ENCODE assay signal across 10 cellular contexts in the genomic region with DNA sequence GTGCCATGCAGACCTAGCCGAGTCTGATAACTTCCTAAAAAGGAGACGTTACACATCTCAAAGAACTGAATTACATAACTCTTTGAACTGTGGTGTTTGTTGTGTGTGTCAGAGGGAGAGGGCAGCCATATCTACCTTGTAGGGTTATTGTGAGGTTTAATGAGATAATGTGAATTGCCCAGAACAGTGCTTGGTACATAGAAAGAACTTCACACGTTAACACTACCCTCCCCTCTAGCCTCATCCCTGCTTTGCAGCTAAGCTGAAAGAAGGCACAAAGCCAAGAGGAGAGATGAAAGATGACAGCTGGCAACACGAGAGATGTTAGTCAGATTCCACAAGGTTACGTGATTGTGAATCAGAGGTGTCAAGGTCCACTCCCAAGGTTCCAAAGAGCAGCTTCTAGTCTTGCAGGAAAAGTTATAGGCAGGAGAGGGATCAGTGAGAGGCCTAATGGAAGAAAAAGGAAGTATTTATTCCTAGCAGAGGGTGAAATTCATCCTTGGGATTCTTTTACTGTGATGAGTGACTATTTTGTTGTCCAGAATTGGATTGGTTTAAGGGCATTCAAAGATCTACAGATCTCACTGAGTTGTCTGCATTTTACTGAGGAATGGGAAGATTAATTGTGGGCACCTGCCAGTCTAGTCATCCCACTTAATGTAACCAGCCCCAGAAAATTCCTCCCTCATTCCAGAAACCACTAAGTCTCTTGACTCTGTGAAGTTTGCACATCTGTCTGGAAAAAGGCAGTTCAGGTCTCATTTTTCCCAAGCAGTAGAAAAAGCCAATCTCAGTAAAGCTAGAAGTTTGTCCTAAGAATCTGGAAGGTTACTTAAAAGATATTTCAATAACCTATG. TPM values are rescaled to one million over a fixed set of nuclear protein-coding genes. Genes with fewer than 3 reads are reported as not detected.
DNase-seq lines count a peak whose midpoint lies in the region; ATAC-seq and TF ChIP-seq lines count a peak whose summit lies in the region.
"Had no signal": no experiment of that assay in that cellular context is flagged by ENCODE, and none has a peak within 500 bp of the region (broad histone marks: within the 10 kb centered on the region; RNA-seq: fewer than 3 reads in every experiment).

No MANE protein-coding gene starts in this region.

- TF ChIP-seq CTCF in osteoblast (IDR thresholded peaks at IDR 0.05; ENCODE audit: extremely low read depth, low read depth, low read length) (no peak), colonic mucosa (IDR thresholded peaks at IDR 0.05) (no peak), testis (IDR thresholded peaks at IDR 0.05) (no peak)

- ATAC-seq in HG03378 (IDR thresholded peaks at IDR 0.05; ENCODE audit: unreplicated experiment), result no peak

- H2AFZ ChIP-seq in osteoblast (ENCODE audit: low read length), result no peak overlapping the region

- H3K9me3 ChIP-seq in esophagus (ENCODE audit: control insufficient read depth in 2 of 2, insufficient read depth in 1 of 2, low read depth in 1 of 2, low read length in 1 of 2), result no peaks in the 10 kb centered on the region
- H3K9me3 ChIP-seq in osteoblast (ENCODE audit: low read depth, low read length), result no peaks in the 10 kb centered on the region
- no peaks in the 10 kb centered on the region for H3K9me3 ChIP-seq in colonic mucosa
- H3K9me3 ChIP-seq in testis, result no peaks in the 10 kb centered on the region

- H3K27ac ChIP-seq in esophagus (ENCODE audit: low read depth in 2 of 2, low read length in 1 of 2), result peak overlapping the region; percentile 14 to 52
- H3K27ac ChIP-seq in osteoblast (ENCODE audit: low read depth, low read length), result no peak overlapping the region
- H3K27ac ChIP-seq in colonic mucosa, result no peak overlapping the region
- no peak overlapping the region for H3K27ac ChIP-seq in testis
- H3K27ac ChIP-seq: 22Rv1 had no signal

- no peak overlapping the region for H3K4me2 ChIP-seq in osteoblast (ENCODE audit: insufficient read depth, low read length)

- H3K27me3 ChIP-seq in esophagus (ENCODE audit: control insufficient read depth in 1 of 2, insufficient read depth in 2 of 2, low read length in 2 of 2) (no peaks in the 10 kb centered on the region), osteoblast (ENCODE audit: insufficient read depth, low read length) (no peaks in the 10 kb centered on the region), colonic mucosa (no peaks in the 10 kb centered on the region), testis (no peaks in the 10 kb centered on the region)

- no peaks in the 10 kb centered on the region for H3K79me2 ChIP-seq in osteoblast (ENCODE audit: insufficient read depth, low read length)

- TF ChIP-seq POLR2A in testis (IDR thresholded peaks at IDR 0.05), result no peak

- DNase-seq in DMS 273 (lab: John Stamatoyannopoulos, UW; ENCODE audit: unreplicated experiment), result peak; percentile 12
- no peak for DNase-seq in DMS 273 treated with DMSO at 0.1 percent for 48 hours (lab: John Stamatoyannopoulos, UW)
- peak; percentile 72 for DNase-seq in NOMO-1 treated with DMSO at 0.1 percent for 48 hours (lab: John Stamatoyannopoulos, UW; ENCODE audit: unreplicated experiment)
- DNase-seq in osteoblast (ENCODE audit: insufficient read length, low spot score, missing footprints), result peak; percentile 27
- DNase-seq in colonic mucosa, result no peak
- no peak for DNase-seq in testis
- DNase-seq: GOT3 had no signal

- no peaks in the 10 kb centered on the region for H3K4me1 ChIP-seq in esophagus (ENCODE audit: control insufficient read depth in 2 of 2, insufficient read depth in 2 of 2, low read length in 1 of 2)
- peaks cover 12% of the 10 kb centered on the region for H3K4me1 ChIP-seq in osteoblast (ENCODE audit: insufficient read depth, low read length)
- H3K4me1 ChIP-seq in colonic mucosa, result no peaks in the 10 kb centered on the region
- H3K4me1 ChIP-seq in testis, result no peaks in the 10 kb centered on the region

- intact Hi-C loops in colonic mucosa (cut with DNase I) (no loop called here), testis (cut with DNase I; ENCODE audit: low total_unique reads) (no loop called here)

- H3K36me3 ChIP-seq in esophagus (ENCODE audit: control insufficient read depth in 2 of 2, insufficient read depth in 2 of 2, low read length in 1 of 2), result no peaks in the 10 kb centered on the region
- H3K36me3 ChIP-seq in osteoblast (ENCODE audit: insufficient read depth, low read length), result no peaks in the 10 kb centered on the region
- no peaks in the 10 kb centered on the region for H3K36me3 ChIP-seq in colonic mucosa
- no peaks in the 10 kb centered on the region for H3K36me3 ChIP-seq in testis (ENCODE audit: low read depth, missing control alignments)

- no peak overlapping the region for H3K9ac ChIP-seq in colonic mucosa (ENCODE audit: low read depth in 2 of 2, low read length in 2 of 2)

- H3K4me3 ChIP-seq in esophagus (ENCODE audit: low read depth in 1 of 2, low read length in 2 of 2) (no peak overlapping the region), osteoblast (ENCODE audit: insufficient read depth, low read length) (no peak overlapping the region), colonic mucosa (no peak overlapping the region), testis (no peak overlapping the region)

- WGBS in esophagus, 2 donors, result 35 to 39% methylated on average over 5 of the region's 5 CpGs
- WGBS in testis, 2 donors, result 66 to 77% methylated on average over 5 of the region's 5 CpGs

- no peaks in the 10 kb centered on the region for H4K20me1 ChIP-seq in osteoblast (ENCODE audit: insufficient read depth, low read length)

RNA-seq across cellular contexts. Expression of gene WNK1, which starts 25.9 kb away (rescaled TPM):
- 10 to 100 TPM; 66.0 to 72.3 TPM for polyA plus RNA-seq in esophagus
- total RNA-seq in osteoblast, result 110 and 127 TPM in 2 replicates
- 10 to 100 TPM; 81.8 to 85.8 TPM for total RNA-seq in colonic mucosa
- total RNA-seq in testis, result 100 to 1,000 TPM; 259 to 276 TPM
- polyA plus RNA-seq in testis (ENCODE audit: insufficient read depth, low read depth, low replicate concordance), result 152 TPM

Comparison
In these comparisons a context has a peak if more than half of its experiments do, and no peak if none do; other contexts are left out.
1. DNase-seq: peak in DMS 273 (single experiment), NOMO-1 treated with DMSO at 0.1 percent for 48 hours (single experiment) and osteoblast (single experiment); none in DMS 273 treated with DMSO at 0.1 percent for 48 hours (single experiment), colonic mucosa (single experiment) and testis (single experiment).
2. H3K27ac ChIP-seq: peak in esophagus (2 of 2); none in osteoblast (single experiment), colonic mucosa (single experiment) and testis (0 of 2).